Comparison of ENCODE assay signal across 20 cellular contexts in genomic region chr1:4272568-4272967, GRCh38.
DNase-seq lines count a peak whose midpoint lies in the region; ATAC-seq, FAIRE-seq and TF ChIP-seq lines count a peak whose summit lies in the region.
"Had no signal": no experiment of that assay in that cellular context is flagged by ENCODE, and none has a peak within 500 bp of the region (broad histone marks: within the 10 kb centered on the region; RNA-seq: fewer than 3 reads in every experiment).

No MANE protein-coding gene starts in this region.

- H4K20me1 ChIP-seq in HepG2 (ENCODE audit: insufficient read depth, low read length), result no peaks in the 10 kb centered on the region
- H4K20me1 ChIP-seq: BLaER1 treated with 17β-estradiol and CSF1 and Interleukin-3, amounts not matched to agents 10 nM and 100 nM had no signal

- no peak for TF ChIP-seq RAD21 in HepG2 (CRISPR knock-in tag; IDR thresholded peaks at IDR 0.05)

- no peak overlapping the region for H4K91ac ChIP-seq in neuronal stem cell (ENCODE audit: low read depth, low read length, poor library complexity)

- no peaks in the 10 kb centered on the region for H3K36me3 ChIP-seq in HepG2 (replicated peaks in 1 of 2; ENCODE audit: control insufficient read depth in 1 of 2, insufficient read depth in 2 of 2, low read length in 2 of 2)
- no peaks in the 10 kb centered on the region for H3K36me3 ChIP-seq in right lobe of liver
- no peaks in the 10 kb centered on the region for H3K36me3 ChIP-seq in neuronal stem cell (replicated peaks in 1 of 2; ENCODE audit: control insufficient read depth in 2 of 2, insufficient read depth in 2 of 2, low read length in 2 of 2)
- H3K36me3 ChIP-seq: BLaER1 treated with 17β-estradiol and CSF1 and Interleukin-3, amounts not matched to agents 10 nM and 100 nM had no signal

- H3K14ac ChIP-seq in neuronal stem cell (ENCODE audit: low read length), result no peak overlapping the region

- H3K9ac ChIP-seq in HepG2 (ENCODE audit: insufficient read depth, low read depth, low read length) (no peak overlapping the region), neuronal stem cell (ENCODE audit: low read depth, low read length, poor library complexity) (no peak overlapping the region)
- H3K9ac ChIP-seq: BLaER1 treated with 17β-estradiol and CSF1 and Interleukin-3, amounts not matched to agents 10 nM and 100 nM had no signal

- no TSS peak for BruUV-seq in HepG2 (replicated peaks; lab: Mats Ljungman, UMichigan)

- H3K4ac ChIP-seq in neuronal stem cell (ENCODE audit: low read length), result no peak overlapping the region

- no peak for ATAC-seq in HepG2
- no peak for ATAC-seq in right lobe of liver
- no peak for ATAC-seq in GM19035 (IDR thresholded peaks at IDR 0.05; ENCODE audit: unreplicated experiment)
- no peak for ATAC-seq in HG03095 (IDR thresholded peaks at IDR 0.05; ENCODE audit: unreplicated experiment)
- ATAC-seq: A549; CD8-positive, alpha-beta T cell had no signal

- H3K79me1 ChIP-seq in neuronal stem cell (ENCODE audit: low read depth, low read length), result no peaks in the 10 kb centered on the region

- H2AFZ ChIP-seq in HepG2 (ENCODE audit: low read length), result no peak overlapping the region
- H2AFZ ChIP-seq in neuronal stem cell (ENCODE audit: low read length), result no peak overlapping the region

- H3K4me2 ChIP-seq in HepG2 (ENCODE audit: low read depth, low read length), result no peak overlapping the region
- H3K4me2 ChIP-seq in neuronal stem cell (ENCODE audit: insufficient read depth, low read length, poor library complexity, severe bottlenecking), result no peak overlapping the region
- H3K4me2 ChIP-seq: A549; BLaER1 treated with 17β-estradiol and CSF1 and Interleukin-3, amounts not matched to agents 10 nM and 100 nM had no signal

- TF ChIP-seq CTCF in HepG2 (CRISPR knock-in tag; IDR thresholded peaks at IDR 0.05) (no peak), right lobe of liver (IDR thresholded peaks at IDR 0.05) (no peak)

- H4K8ac ChIP-seq in neuronal stem cell (ENCODE audit: low read depth, low read length), result no peak overlapping the region

- in situ Hi-C loops in HepG2 (cut with HindIII; ENCODE audit: extremely low pct_ligation_motif_present, low pct_unique_long_range_greater_than_20kb), result no loop called here

- CTCF ChIA-PET in HepG2 (lab: Yijun Ruan, JAX; ENCODE audit: low intra/inter-chr PET ratio, low total read pairs), result no interaction called here

- H3K27ac ChIP-seq in HepG2 (ENCODE audit: extremely low read length, insufficient read depth, low read length) (peak overlapping the region; percentile 70), right lobe of liver (no peak overlapping the region), neuronal stem cell (replicated peaks; ENCODE audit: low read length) (no peak overlapping the region)
- H3K27ac ChIP-seq: 22Rv1; A549; BLaER1 treated with 17β-estradiol and CSF1 and Interleukin-3, amounts not matched to agents 10 nM and 100 nM; C4-2B had no signal

- H3K27me3 ChIP-seq in HepG2 (ENCODE audit: control insufficient read depth in 1 of 2, insufficient read depth in 2 of 2, low read length in 2 of 2) (no peaks in the 10 kb centered on the region), right lobe of liver (no peaks in the 10 kb centered on the region), neuronal stem cell (ENCODE audit: control insufficient read depth in 3 of 3, insufficient read depth in 3 of 3, low read depth in 1 of 3, low read length in 3 of 3) (peaks cover 0 to 3% (median 0%) of the 10 kb centered on the region in 3 experiments)
- H3K27me3 ChIP-seq: BLaER1 treated with 17β-estradiol and CSF1 and Interleukin-3, amounts not matched to agents 10 nM and 100 nM had no signal

- H3K4me3 ChIP-seq in HepG2 (replicated peaks in 1 of 3; ENCODE audit: insufficient read depth in 1 of 3, low read depth in 2 of 3, low read length in 3 of 3), result no peak overlapping the region
- H3K4me3 ChIP-seq in right lobe of liver, result no peak overlapping the region
- no peak overlapping the region for H3K4me3 ChIP-seq in neuronal stem cell (ENCODE audit: low read length in 2 of 2)
- H3K4me3 ChIP-seq: A549; BLaER1 treated with 17β-estradiol and CSF1 and Interleukin-3, amounts not matched to agents 10 nM and 100 nM had no signal

- 93% methylated on average over 3 of the region's 3 CpGs for whole genome bisulfite sequencing in HepG2 (ENCODE audit: low lambda C conversion rate)
- 33% methylated on average over 3 of the region's 3 CpGs for WGBS in right lobe of liver (ENCODE audit: insufficient coverage, low coverage, low lambda C conversion rate, missing lambda C conversion rate)
- WGBS in neuronal stem cell (ENCODE audit: extremely low coverage in 2 of 2, insufficient read length in 2 of 2, insufficient replicate concordance in 1 of 2), 2 donors, result no CpG with 5 or more reads among the region's 3 CpGs

- no peak overlapping the region for H2BK120ac ChIP-seq in neuronal stem cell (ENCODE audit: low read depth, low read length)

- H2AK5ac ChIP-seq in neuronal stem cell (ENCODE audit: low read depth, low read length), result peak overlapping the region; percentile 15

- no peak for TF ChIP-seq EP300 in HepG2 (IDR thresholded peaks at IDR 0.05; ENCODE audit: low read depth in 2 of 2, low read length in 2 of 2)
- no peak for TF ChIP-seq EP300 in HepG2 (CRISPR knock-in tag; IDR thresholded peaks at IDR 0.05; ENCODE audit: borderline replicate concordance)

- H3K18ac ChIP-seq in neuronal stem cell (ENCODE audit: low read length), result no peak overlapping the region

- POLR2A ChIA-PET in HepG2 (lab: Yijun Ruan, JAX), result no interaction called here

- intact Hi-C loops in HepG2 (cut with micrococcal nuclease; ENCODE audit: unreplicated experiment), result no loop called here
- intact Hi-C loops in right lobe of liver (cut with DNase I), result no loop called here

- H3K79me2 ChIP-seq in HepG2 (ENCODE audit: insufficient read depth, low read length), result no peaks in the 10 kb centered on the region

- no peak overlapping the region for H2BK12ac ChIP-seq in neuronal stem cell (ENCODE audit: low read length)

- H2BK15ac ChIP-seq in neuronal stem cell (ENCODE audit: low read length), result no peak overlapping the region

- H3K23ac ChIP-seq in neuronal stem cell (ENCODE audit: low read depth, low read length, poor library complexity), result no peak overlapping the region

- peaks cover 82% of the 10 kb centered on the region for H3K4me1 ChIP-seq in HepG2 (ENCODE audit: insufficient read depth, low read length)
- no peaks in the 10 kb centered on the region for H3K4me1 ChIP-seq in right lobe of liver
- peaks cover 0 to 7% of the 10 kb centered on the region in 2 donors for H3K4me1 ChIP-seq in neuronal stem cell (ENCODE audit: control insufficient read depth in 2 of 2, insufficient read depth in 1 of 2, low read depth in 1 of 2, low read length in 2 of 2)
- H3K4me1 ChIP-seq: Caco-2 had no signal

- no peak for FAIRE-seq in HepG2 (lab: Jason Lieb, UNC)
- FAIRE-seq: A549, D721Med, G401.6, GM12891 had no signal

- H3K9me3 ChIP-seq in HepG2 (ENCODE audit: low read length) (peaks cover 13% of the 10 kb centered on the region), right lobe of liver (no peaks in the 10 kb centered on the region), neuronal stem cell (replicated peaks in 1 of 2; ENCODE audit: control insufficient read depth in 2 of 2, insufficient read depth in 1 of 2, low read depth in 1 of 2, low read length in 2 of 2) (peaks cover 0 to 3% of the 10 kb centered on the region in 2 donors)
- H3K9me3 ChIP-seq: Caco-2 had no signal

- DNase-seq in HepG2 (ENCODE audit: low spot score) (no peak), right lobe of liver (no peak), iPS-NIHi7 (ENCODE audit: extremely low spot score) (peak; percentile 5), neuronal stem cell (ENCODE audit: low spot score) (no peak)
- DNase-seq: AML-193; Caco-2; Calu3; CD4-positive, alpha-beta T cell; CD8-positive, alpha-beta T cell; DMS79 treated with DMSO at 0.1 percent for 48 hours; GF-D8 had no signal

- TF ChIP-seq POLR2A in HepG2 (IDR thresholded peaks at IDR 0.05; ENCODE audit: insufficient read depth in 1 of 2, low read depth in 2 of 2, low read length in 2 of 2), result no peak
- no peak for TF ChIP-seq POLR2A in right lobe of liver (IDR thresholded peaks at IDR 0.05)

- no peak overlapping the region for H2BK5ac ChIP-seq in neuronal stem cell (ENCODE audit: low read length)

TF ChIP-seq in HepG2, 621 proteins besides CTCF, POLR2A, EP300 and RAD21 (continues in another document):
- TF ChIP-seq RBM39 (IDR thresholded peaks at IDR 0.05; ENCODE audit: low read depth, low read length, poor library complexity, severe bottlenecking) (no peak), ELK4 (CRISPR knock-in tag; IDR thresholded peaks at IDR 0.05; ENCODE audit: borderline replicate concordance) (no peak), ZNF510 (CRISPR knock-in tag; IDR thresholded peaks at IDR 0.05; ENCODE audit: low read depth) (no peak), TSC22D2 (CRISPR knock-in tag; IDR thresholded peaks at IDR 0.05; ENCODE audit: borderline replicate concordance) (no peak), ZFP36L1 (CRISPR knock-in tag; IDR thresholded peaks at IDR 0.05) (no peak), NFE2L2 (IDR thresholded peaks at IDR 0.05; ENCODE audit: low read length) (no peak), PAWR (CRISPR knock-in tag; IDR thresholded peaks at IDR 0.05; ENCODE audit: borderline replicate concordance) (no peak), NFYC (CRISPR knock-in tag; IDR thresholded peaks at IDR 0.05) (no peak), ZNF546 (CRISPR knock-in tag; conservative IDR thresholded peaks at IDR 0.05) (no peak)
